Comparison of ENCODE assay signal across 15 cellular contexts in the genomic region with DNA sequence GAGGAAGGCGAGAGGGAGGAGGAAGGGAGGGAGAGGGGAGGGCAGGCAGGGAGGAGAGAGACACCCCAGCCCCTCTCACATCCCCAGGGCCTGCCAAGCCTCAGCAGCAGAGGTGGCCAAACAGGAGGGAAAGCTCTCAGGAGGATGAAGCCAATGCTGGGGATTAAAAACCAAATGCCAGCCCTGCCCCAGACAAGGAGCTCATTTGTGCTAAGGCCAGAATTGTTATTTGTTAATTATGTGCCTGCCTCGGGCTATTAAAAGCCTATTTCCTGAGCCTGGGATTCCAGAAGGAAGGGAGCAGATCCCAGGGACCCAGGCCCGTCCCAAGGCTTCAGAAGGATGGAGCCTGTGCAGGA. TPM values are rescaled to one million over a fixed set of nuclear protein-coding genes. Genes with fewer than 3 reads are reported as not detected.
DNase-seq lines count a peak whose midpoint lies in the region; ATAC-seq, FAIRE-seq and TF ChIP-seq lines count a peak whose summit lies in the region.
"Had no signal": no experiment of that assay in that cellular context is flagged by ENCODE, and none has a peak within 500 bp of the region (broad histone marks: within the 10 kb centered on the region; RNA-seq: fewer than 3 reads in every experiment).

No MANE protein-coding gene starts in this region.

- no peaks in the 10 kb centered on the region for H3K79me1 ChIP-seq in neuronal stem cell (ENCODE audit: low read depth, low read length)

- H3K4me2 ChIP-seq in astrocyte (ENCODE audit: low read length) (no peak overlapping the region), neuronal stem cell (ENCODE audit: insufficient read depth, low read length, poor library complexity, severe bottlenecking) (no peak overlapping the region)
- H3K4me2 ChIP-seq: A549 had no signal

- H3K4me1 ChIP-seq in astrocyte (ENCODE audit: insufficient read depth, low read length): peaks cover 13% of the 10 kb centered on the region
- H3K4me1 ChIP-seq in neuronal stem cell (ENCODE audit: control insufficient read depth in 2 of 2, insufficient read depth in 1 of 2, low read depth in 1 of 2, low read length in 2 of 2): peaks cover 18 to 34% of the 10 kb centered on the region in 2 donors
- peaks cover 19% of the 10 kb centered on the region for H3K4me1 ChIP-seq in CD8-positive, alpha-beta T cell (ENCODE audit: insufficient read depth, low read length)
- H3K4me1 ChIP-seq: A549 had no signal

- H2AFZ ChIP-seq in astrocyte (ENCODE audit: low read depth, low read length): peak overlapping the region; percentile 50
- peak overlapping the region; percentile 81 for H2AFZ ChIP-seq in neuronal stem cell (ENCODE audit: low read length)

- H3K14ac ChIP-seq in neuronal stem cell (ENCODE audit: low read length): no peak overlapping the region

- H3K9me3 ChIP-seq in astrocyte (ENCODE audit: insufficient read depth, low read depth, low read length) (peaks cover 7% of the 10 kb centered on the region), neuronal stem cell (replicated peaks in 1 of 2; ENCODE audit: control insufficient read depth in 2 of 2, insufficient read depth in 1 of 2, low read depth in 1 of 2, low read length in 2 of 2) (peaks cover 5 to 7% of the 10 kb centered on the region in 2 donors)
- no peaks in the 10 kb centered on the region for H3K9me3 ChIP-seq in CD8-positive, alpha-beta T cell (ENCODE audit: low read length)

- DNase-seq in DMS79 treated with DMSO at 0.1 percent for 48 hours (lab: John Stamatoyannopoulos, UW) (peak; percentile 4), DMS79 (lab: John Stamatoyannopoulos, UW) (no peak), NCI-H1105 (lab: John Stamatoyannopoulos, UW) (peak; percentile 17), astrocyte (ENCODE audit: low read depth) (no peak), neuronal stem cell (ENCODE audit: low spot score) (no peak), ureter (ENCODE audit: low spot score) (no peak), NCI-H510A treated with DMSO at 0.1 percent for 48 hours (lab: John Stamatoyannopoulos, UW) (no peak)
- DNase-seq in CD8-positive, alpha-beta T cell: no peak
- DNase-seq: activated CD4-positive, alpha-beta T cell treated with anti-CD3 and anti-CD28 coated beads for 4 hours; natural killer cell; NCI-H226; T-helper 2 cell had no signal

- TF ChIP-seq CTCF in astrocyte (IDR thresholded peaks at IDR 0.05; ENCODE audit: insufficient read depth, low read depth, low read length): no peak
- no peak for TF ChIP-seq CTCF in CD8-positive, alpha-beta T cell (IDR thresholded peaks at IDR 0.05)

- H3K4ac ChIP-seq in neuronal stem cell (ENCODE audit: low read length): no peak overlapping the region

- no peak overlapping the region for H4K8ac ChIP-seq in neuronal stem cell (ENCODE audit: low read depth, low read length)

- no peaks in the 10 kb centered on the region for H3K36me3 ChIP-seq in astrocyte (ENCODE audit: insufficient read depth, low read length)
- H3K36me3 ChIP-seq in neuronal stem cell (replicated peaks in 1 of 2; ENCODE audit: control insufficient read depth in 2 of 2, insufficient read depth in 2 of 2, low read length in 2 of 2): no peaks in the 10 kb centered on the region
- H3K36me3 ChIP-seq in CD8-positive, alpha-beta T cell (ENCODE audit: insufficient read depth, low read length): no peaks in the 10 kb centered on the region

- no peak overlapping the region for H3K23ac ChIP-seq in neuronal stem cell (ENCODE audit: low read depth, low read length, poor library complexity)

- H3K27me3 ChIP-seq in astrocyte (ENCODE audit: insufficient read depth, low read length) (no peaks in the 10 kb centered on the region), neuronal stem cell (ENCODE audit: control insufficient read depth in 3 of 3, insufficient read depth in 3 of 3, low read depth in 1 of 3, low read length in 3 of 3) (peaks cover 0 to 3% (median 0%) of the 10 kb centered on the region in 3 experiments)
- no peaks in the 10 kb centered on the region for H3K27me3 ChIP-seq in CD8-positive, alpha-beta T cell (ENCODE audit: insufficient read depth, low read length)

- peak overlapping the region; percentile 33 for H2BK15ac ChIP-seq in neuronal stem cell (ENCODE audit: low read length)

- CTCF ChIA-PET in CD8-positive, alpha-beta T cell (lab: Charles Lee): interaction anchor here (1.1 to 4.1 kb wide), 7 partner anchors 9 to 271 kb away, joined by 3 to 32 read pairs (median 3); no protein-coding TSS in a partner anchor

- peaks cover 6% of the 10 kb centered on the region for H3K9me3 Mint-ChIP-seq in astrocyte (ENCODE audit: unreplicated experiment)
- peaks cover 4% of the 10 kb centered on the region for H3K9me3 Mint-ChIP-seq in CD8-positive, alpha-beta T cell
- H3K9me3 Mint-ChIP-seq: natural killer cell had no signal

- peaks cover 28% of the 10 kb centered on the region for H4K20me1 ChIP-seq in astrocyte (ENCODE audit: insufficient read depth, low read length)

- H3K79me2 ChIP-seq in astrocyte (ENCODE audit: insufficient read depth, low read length): no peaks in the 10 kb centered on the region

- peaks cover 7% of the 10 kb centered on the region for H3K4me1 Mint-ChIP-seq in astrocyte (ENCODE audit: low read depth, unreplicated experiment)
- peaks cover 14% of the 10 kb centered on the region for H3K4me1 Mint-ChIP-seq in CD8-positive, alpha-beta T cell (ENCODE audit: low read depth)
- H3K4me1 Mint-ChIP-seq: natural killer cell had no signal

- no CpG with 5 or more reads among the region's 3 CpGs for WGBS in neuronal stem cell (ENCODE audit: extremely low coverage in 2 of 2, insufficient read length in 2 of 2, insufficient replicate concordance in 1 of 2), 2 donors

- FAIRE-seq in astrocyte (lab: Jason Lieb, UNC): no peak
- FAIRE-seq: A549, RCC 7860 had no signal

- H4K91ac ChIP-seq in neuronal stem cell (ENCODE audit: low read depth, low read length, poor library complexity): no peak overlapping the region

- ATAC-seq in CD8-positive, alpha-beta T cell: no peak
- ATAC-seq: A549; activated naive CD4-positive, alpha-beta T cell treated with anti-CD3 and anti-CD28 coated beads, Interleukin-2, amount 50 U/mL, for 72 hours; natural killer cell had no signal

- peaks cover 3% of the 10 kb centered on the region for H3K36me3 Mint-ChIP-seq in astrocyte (ENCODE audit: low read depth, unreplicated experiment)
- peaks cover 10% of the 10 kb centered on the region for H3K36me3 Mint-ChIP-seq in CD8-positive, alpha-beta T cell
- H3K36me3 Mint-ChIP-seq: natural killer cell had no signal

- no peak overlapping the region for H3K4me3 Mint-ChIP-seq in astrocyte (ENCODE audit: unreplicated experiment)
- H3K4me3 Mint-ChIP-seq in CD8-positive, alpha-beta T cell: no peak overlapping the region
- H3K4me3 Mint-ChIP-seq: natural killer cell had no signal

- H3K9ac ChIP-seq in astrocyte (ENCODE audit: low read length) (no peak overlapping the region), neuronal stem cell (ENCODE audit: low read depth, low read length, poor library complexity) (no peak overlapping the region)

- no peak overlapping the region for H3K27ac Mint-ChIP-seq in astrocyte (ENCODE audit: unreplicated experiment)
- H3K27ac Mint-ChIP-seq in CD8-positive, alpha-beta T cell: no peak overlapping the region
- H3K27ac Mint-ChIP-seq: activated naive CD4-positive, alpha-beta T cell treated with anti-CD3 and anti-CD28 coated beads, Interleukin-2, amount 50 U/mL, for 72 hours; natural killer cell had no signal

- H2AK5ac ChIP-seq in neuronal stem cell (ENCODE audit: low read depth, low read length): peak overlapping the region; percentile 48

- POLR2A ChIA-PET in CD8-positive, alpha-beta T cell (lab: Charles Lee): no interaction called here

- H3K27ac ChIP-seq in astrocyte (ENCODE audit: low read depth, low read length) (no peak overlapping the region), neuronal stem cell (replicated peaks; ENCODE audit: low read length) (no peak overlapping the region)
- no peak overlapping the region for H3K27ac ChIP-seq in CD8-positive, alpha-beta T cell (ENCODE audit: low read depth, low read length)
- H3K27ac ChIP-seq: A549 had no signal

- no peak overlapping the region for H3K4me3 ChIP-seq in astrocyte (ENCODE audit: insufficient read depth, low read depth, low read length)
- no peak overlapping the region for H3K4me3 ChIP-seq in neuronal stem cell (ENCODE audit: low read length in 2 of 2)
- H3K4me3 ChIP-seq in CD8-positive, alpha-beta T cell (ENCODE audit: low read depth, low read length): no peak overlapping the region
- H3K4me3 ChIP-seq: A549 had no signal

- no peak overlapping the region for H2BK12ac ChIP-seq in neuronal stem cell (ENCODE audit: low read length)

- peak overlapping the region; percentile 42 for H3K18ac ChIP-seq in neuronal stem cell (ENCODE audit: low read length)

- peaks cover 11% of the 10 kb centered on the region for H3K27me3 Mint-ChIP-seq in astrocyte (ENCODE audit: low read depth, unreplicated experiment)
- H3K27me3 Mint-ChIP-seq in CD8-positive, alpha-beta T cell (ENCODE audit: low read depth): no peaks in the 10 kb centered on the region

- intact Hi-C loops in CD8-positive, alpha-beta T cell (cut with DNase I, micrococcal nuclease): loop anchor here (5.0 to 10.0 kb wide), 3 partner anchors 292 to 414 kb away; no protein-coding TSS in a partner anchor

- H2BK120ac ChIP-seq in neuronal stem cell (ENCODE audit: low read depth, low read length): no peak overlapping the region

- H2BK5ac ChIP-seq in neuronal stem cell (ENCODE audit: low read length): no peak overlapping the region

RNA-seq across cellular contexts. Expression of a gene that starts 27.9 kb away (rescaled TPM):
- total RNA-seq in astrocyte (2.2 and 3.4 TPM in 2 replicates), ureter (2.6 TPM)
- 32.2 TPM for polyA plus RNA-seq in neuronal stem cell (2013, experiment 1 of 2)
- 33.2 TPM for polyA plus RNA-seq in neuronal stem cell (2013, experiment 2 of 2)
- total RNA-seq in CD8-positive, alpha-beta T cell: 1 to 10 TPM in 1 of 2 experiments, under 1 TPM in 1; 0.58 to 1.0 TPM

RNA-seq across cellular contexts. Expression of a gene that starts 34.2 kb away (rescaled TPM):
- 2.6 and 4.7 TPM in 2 replicates for total RNA-seq in astrocyte
- 2.8 TPM for polyA plus RNA-seq in neuronal stem cell (2013, experiment 1 of 2)
- polyA plus RNA-seq in neuronal stem cell (2013, experiment 2 of 2): 3.0 TPM
- total RNA-seq in CD8-positive, alpha-beta T cell: 1 to 10 TPM; 2.3 to 3.5 TPM
- total RNA-seq in ureter: 33.6 TPM

Comparison
In these comparisons a context has a peak if more than half of its experiments do, and no peak if none do; other contexts are left out.
1. DNase-seq: peak in DMS79 treated with DMSO at 0.1 percent for 48 hours (single experiment) and NCI-H1105 (single experiment); none in DMS79 (single experiment), astrocyte (single experiment), neuronal stem cell (single experiment), CD8-positive, alpha-beta T cell (0 of 7), ureter (single experiment) and NCI-H510A treated with DMSO at 0.1 percent for 48 hours (single experiment).